In genomic region chr20:42051935-42052334, GRCh38 we compare ENCODE assay signal across 18 cellular contexts.
DNase-seq lines count a peak whose midpoint lies in the region; ATAC-seq and TF ChIP-seq lines count a peak whose summit lies in the region.
"Had no signal": no experiment of that assay in that cellular context is flagged by ENCODE, and none has a peak within 500 bp of the region (broad histone marks: within the 10 kb centered on the region; RNA-seq: fewer than 3 reads in every experiment).

No MANE protein-coding gene starts in this region.

- H3K27me3 Mint-ChIP-seq in progenitor cell of endocrine pancreas, result peaks cover 6% of the 10 kb centered on the region
- H3K27me3 Mint-ChIP-seq in CD8-positive, alpha-beta memory T cell, result peaks cover 0 to 2% of the 10 kb centered on the region in 2 donors

- peak overlapping the region; percentile 47 for H3K27ac ChIP-seq in WERI-Rb-1
- H3K27ac ChIP-seq in CD8-positive, alpha-beta memory T cell (ENCODE audit: low read depth, low read length), result no peak overlapping the region
- H3K27ac ChIP-seq: BLaER1 treated with 17β-estradiol and CSF1 and Interleukin-3, amounts not matched to agents 10 nM and 100 nM had no signal

- H3K4me3 ChIP-seq in BE2C (ENCODE audit: low read depth, low read length) (no peak overlapping the region), WERI-Rb-1 (ENCODE audit: low read depth, low read length) (no peak overlapping the region)
- no peak overlapping the region for H3K4me3 ChIP-seq in CD8-positive, alpha-beta memory T cell (ENCODE audit: low read length)
- H3K4me3 ChIP-seq: BLaER1 treated with 17β-estradiol and CSF1 and Interleukin-3, amounts not matched to agents 10 nM and 100 nM; K562 had no signal

- H3K4me1 ChIP-seq in BE2C, result 0 out of 2 replicates have a peak, but pooled peaks cover 2% of the 10 kb centered on the region
- H3K4me1 ChIP-seq in CD8-positive, alpha-beta memory T cell (ENCODE audit: insufficient read depth, low read length), result no peaks in the 10 kb centered on the region

- no peaks in the 10 kb centered on the region for H3K36me3 Mint-ChIP-seq in progenitor cell of endocrine pancreas (ENCODE audit: insufficient read depth)
- H3K36me3 Mint-ChIP-seq in CD8-positive, alpha-beta memory T cell, result no peaks in the 10 kb centered on the region
- H3K36me3 Mint-ChIP-seq: CD8-positive, alpha-beta T cell had no signal

- ATAC-seq in HG03469 (IDR thresholded peaks at IDR 0.05; ENCODE audit: unreplicated experiment) (no peak), HG03025 (IDR thresholded peaks at IDR 0.05; ENCODE audit: low FRiP score, unreplicated experiment) (no peak)
- ATAC-seq: CD8-positive, alpha-beta T cell; K562 had no signal

- H3K9me3 ChIP-seq in BE2C (no peaks in the 10 kb centered on the region), WERI-Rb-1 (ENCODE audit: severe bottlenecking) (no peaks in the 10 kb centered on the region)
- no peaks in the 10 kb centered on the region for H3K9me3 ChIP-seq in CD8-positive, alpha-beta memory T cell (ENCODE audit: low read length)
- H3K9me3 ChIP-seq: BLaER1 treated with 17β-estradiol and CSF1 and Interleukin-3, amounts not matched to agents 10 nM and 100 nM had no signal

- no peaks in the 10 kb centered on the region for H3K9me3 Mint-ChIP-seq in progenitor cell of endocrine pancreas (ENCODE audit: low read depth)
- peaks cover 0 to 8% (median 0%) of the 10 kb centered on the region in 5 donors for H3K9me3 Mint-ChIP-seq in CD8-positive, alpha-beta memory T cell
- H3K9me3 Mint-ChIP-seq: H9 had no signal

- POLR2A ChIA-PET in CD8-positive, alpha-beta memory T cell (lab: Charles Lee), result no interaction called here

- H3K4me3 Mint-ChIP-seq in progenitor cell of endocrine pancreas (ENCODE audit: low read depth), result no peak overlapping the region
- H3K4me3 Mint-ChIP-seq in CD8-positive, alpha-beta memory T cell, result no peak overlapping the region
- H3K4me3 Mint-ChIP-seq: CD8-positive, alpha-beta T cell; H9 had no signal

- TF ChIP-seq CTCF in BE2C (IDR thresholded peaks at IDR 0.05; ENCODE audit: low read depth, low read length) (no peak), WERI-Rb-1 (IDR thresholded peaks at IDR 0.05; ENCODE audit: low read depth, low read length) (no peak), progenitor cell of endocrine pancreas (IDR thresholded peaks at IDR 0.05; ENCODE audit: unreplicated experiment) (no peak)

- H3K36me3 ChIP-seq in BE2C (no peaks in the 10 kb centered on the region), WERI-Rb-1 (no peaks in the 10 kb centered on the region)
- no peaks in the 10 kb centered on the region for H3K36me3 ChIP-seq in CD8-positive, alpha-beta memory T cell (ENCODE audit: insufficient read depth, low read length)
- H3K36me3 ChIP-seq: BLaER1 treated with 17β-estradiol and CSF1 and Interleukin-3, amounts not matched to agents 10 nM and 100 nM had no signal

- peak; percentile 12 for DNase-seq in BE2C
- DNase-seq in NCI-H82 (lab: John Stamatoyannopoulos, UW), result peak; percentile 87
- peak; percentile 52 for DNase-seq in WERI-Rb-1
- no peak for DNase-seq in progenitor cell of endocrine pancreas (ENCODE audit: low spot score, unreplicated experiment)
- no peak for DNase-seq in CD8-positive, alpha-beta memory T cell
- no peak for DNase-seq in NCI-H2227 (lab: John Stamatoyannopoulos, UW; ENCODE audit: unreplicated experiment)
- DNase-seq: 8988T; CD8-positive, alpha-beta T cell; COR-L47; DMS79 treated with DMSO at 0.1 percent for 48 hours; GF-D8; GOT3; H9; IMR-90 had no signal

- peaks cover 11% of the 10 kb centered on the region for H3K4me1 Mint-ChIP-seq in progenitor cell of endocrine pancreas (ENCODE audit: low read depth)
- H3K4me1 Mint-ChIP-seq in CD8-positive, alpha-beta memory T cell, result no peaks in the 10 kb centered on the region
- H3K4me1 Mint-ChIP-seq: H9 had no signal

- H3K27me3 ChIP-seq in BE2C (no peaks in the 10 kb centered on the region), WERI-Rb-1 (ENCODE audit: insufficient read depth, low read depth, severe bottlenecking) (no peaks in the 10 kb centered on the region)
- no peaks in the 10 kb centered on the region for H3K27me3 ChIP-seq in CD8-positive, alpha-beta memory T cell (ENCODE audit: insufficient read depth, low read length, poor library complexity, severe bottlenecking)
- H3K27me3 ChIP-seq: BLaER1 treated with 17β-estradiol and CSF1 and Interleukin-3, amounts not matched to agents 10 nM and 100 nM had no signal

- CTCF ChIA-PET in CD8-positive, alpha-beta memory T cell (lab: Charles Lee), result no interaction called here

- peak overlapping the region; percentile 16 for H3K27ac Mint-ChIP-seq in progenitor cell of endocrine pancreas
- no peak overlapping the region for H3K27ac Mint-ChIP-seq in CD8-positive, alpha-beta memory T cell
- H3K27ac Mint-ChIP-seq: CD8-positive, alpha-beta T cell; H9 had no signal

Comparison
In these comparisons a context has a peak if more than half of its experiments do, and no peak if none do; other contexts are left out.
1. DNase-seq: peak in BE2C (single experiment), NCI-H82 (single experiment) and WERI-Rb-1 (single experiment); none in progenitor cell of endocrine pancreas (single experiment), CD8-positive, alpha-beta memory T cell (0 of 5) and NCI-H2227 (single experiment).